Comparison of ENCODE assay signal across 8 cellular contexts in genomic region chr10:133308431-133309110, GRCh38. TPM values are rescaled to one million over a fixed set of nuclear protein-coding genes. Genes with fewer than 3 reads are reported as not detected.
DNase-seq lines count a peak whose midpoint lies in the region; ATAC-seq and TF ChIP-seq lines count a peak whose summit lies in the region.

Gene TUBGCP2, minus strand, starts transcription at chr10:133308872. Its CDS starts 5,931 bp downstream, at chr10:133302941.
Gene ZNF511, plus strand, starts transcription at chr10:133308914. Its CDS starts 30 bp downstream, at chr10:133308944.

- peaks cover 0 to 21% (median 10%) of the 10 kb centered on the region in 4 donors for H3K36me3 ChIP-seq in liver (ENCODE audit: control insufficient read depth in 4 of 4, insufficient read depth in 3 of 4, low read depth in 1 of 4, low read length in 3 of 4)

- CTCF ChIA-PET in AG04449 (lab: Yijun Ruan, JAX), result interaction anchor here (0.9 to 2.7 kb wide), 12 partner anchors 9 to 307 kb away, joined by 3 to 22 read pairs (median 6); no protein-coding TSS in a partner anchor

- H3K4me1 ChIP-seq in liver (ENCODE audit: control insufficient read depth in 4 of 4, insufficient read depth in 4 of 4, low read length in 3 of 4), result peaks cover 2 to 39% (median 30%) of the 10 kb centered on the region in 4 donors

- DNase-seq in AG04449 (ENCODE audit: low read depth, low spot score) (no peak), NCI-H510A (lab: John Stamatoyannopoulos, UW) (peak; percentile 51), dermis blood vessel endothelial cell (peak; percentile 90)
- peak; percentile 83 to 94 for DNase-seq in activated CD4-positive, alpha-beta T cell treated with anti-CD3 and anti-CD28 coated beads, Interleukin-2, amount 50 U/mL, for 24 hours (ENCODE audit: low read depth in 1 of 2, low spot score in 1 of 2)
- peak; percentile 88 for DNase-seq in stimulated activated CD4-positive, alpha-beta T cell treated with anti-CD3 and anti-CD28 coated beads, Interleukin-4, amount 100 ng/mL, for 24 hours

- no peak for TF ChIP-seq RAD21 in liver (IDR thresholded peaks at IDR 0.05)

- H3K27ac ChIP-seq in liver (ENCODE audit: low read depth in 1 of 2, low read length in 2 of 2), result peak within 1 kb of the TSS; percentile 91 to 98

- H3K4me3 ChIP-seq in AG04449 (ENCODE audit: low read depth, low read length), result peak within 1 kb of the TSS; percentile 66
- H3K4me3 ChIP-seq in liver (ENCODE audit: low read depth in 1 of 3, low read length in 3 of 3), result peak within 1 kb of the TSS; percentile 85 to 94 (median 88)

- no peaks in the 10 kb centered on the region for H3K27me3 ChIP-seq in liver (ENCODE audit: control insufficient read depth in 4 of 4, insufficient read depth in 4 of 4, low read length in 3 of 4)

- no peaks in the 10 kb centered on the region for H3K9me3 ChIP-seq in liver (ENCODE audit: control insufficient read depth in 4 of 4, low read length in 3 of 4)

- TF ChIP-seq POLR2A in GM18526 (IDR thresholded peaks at IDR 0.05; ENCODE audit: extremely low read depth, insufficient read length), result peak; percentile 50

- ATAC-seq in HG03060 (IDR thresholded peaks at IDR 0.05; ENCODE audit: low read depth, unreplicated experiment), result peak; percentile 26

- H3K9ac ChIP-seq in liver (ENCODE audit: low read depth in 1 of 2, low read length in 2 of 2), result peak within 1 kb of the TSS; percentile 62 to 95

- POLR2A ChIA-PET in AG04449 (lab: Yijun Ruan, JAX), result interaction anchor here (1.2 kb wide), 1 partner anchor 165 kb away, joined by 4 read pairs; no protein-coding TSS in a partner anchor

- TF ChIP-seq CTCF in AG04449 (IDR thresholded peaks at IDR 0.05; ENCODE audit: insufficient read depth, low read length, missing control alignments) (peak; percentile 33), liver (IDR thresholded peaks at IDR 0.05; ENCODE audit: low read depth, low read length, missing input control) (no peak)

- under 1% methylated on average over 90 of the region's 90 CpGs for WGBS in liver

TF ChIP-seq in liver, 16 proteins besides CTCF, POLR2A, EP300 and RAD21:
- no peak for TF ChIP-seq HNF4A (conservative IDR thresholded peaks at IDR 0.05)
- TF ChIP-seq REST (IDR thresholded peaks at IDR 0.05), result no peak
- no peak for TF ChIP-seq EGR1 (IDR thresholded peaks at IDR 0.05; ENCODE audit: low read depth in 2 of 2)
- TF ChIP-seq GABPA (IDR thresholded peaks at IDR 0.05 in 1 of 2, conservative IDR thresholded peaks at IDR 0.05 in 1 of 2), result peak; percentile 44 to 84

RNA-seq across cellular contexts. Expression of gene TUBGCP2, which starts in this region (rescaled TPM):
- total RNA-seq in dermis blood vessel endothelial cell (33.5 and 47.7 TPM in 2 replicates), liver (10 to 100 TPM; 29.6 to 32.4 TPM)
- 10 to 100 TPM; 18.8 to 25.6 TPM for polyA plus RNA-seq in liver

RNA-seq across cellular contexts. Expression of gene ZNF511, which starts in this region (rescaled TPM):
- total RNA-seq in dermis blood vessel endothelial cell, result 23.2 and 24.7 TPM in 2 replicates
- total RNA-seq in liver, result 10 to 100 TPM; 13.7 to 31.3 TPM
- 10 to 100 TPM; 17.0 to 31.8 TPM for polyA plus RNA-seq in liver
